9 cellular contexts compared by ENCODE assay signal in genomic region chr3:138694287-138695007, GRCh38.
A peak's percentile ranks its signal among the peaks of the same experiment; 100 is the strongest.
DNase-seq lines count a peak whose midpoint lies in the region; ATAC-seq and TF ChIP-seq lines count a peak whose summit lies in the region.
"Had no signal": no experiment of that assay in that cellular context is flagged by ENCODE, and none has a peak within 500 bp of the region (broad histone marks: within the 10 kb centered on the region; RNA-seq: fewer than 3 reads in every experiment).

No MANE protein-coding gene starts in this region.

- H3K9me3 ChIP-seq in osteoblast (ENCODE audit: low read depth, low read length) (no peaks in the 10 kb centered on the region), prostate gland (no peaks in the 10 kb centered on the region)

- H3K36me3 ChIP-seq in osteoblast (ENCODE audit: insufficient read depth, low read length) (no peaks in the 10 kb centered on the region), prostate gland (no peaks in the 10 kb centered on the region)

- H2AFZ ChIP-seq in osteoblast (ENCODE audit: low read length) = no peak overlapping the region

- H4K20me1 ChIP-seq in osteoblast (ENCODE audit: insufficient read depth, low read length) = no peaks in the 10 kb centered on the region

- H3K4me1 ChIP-seq in osteoblast (ENCODE audit: insufficient read depth, low read length) (peaks cover 35% of the 10 kb centered on the region), prostate gland (replicated peaks) (no peaks in the 10 kb centered on the region)
- H3K4me1 ChIP-seq: left ventricle myocardium inferior had no signal

- no peaks in the 10 kb centered on the region for H3K79me2 ChIP-seq in osteoblast (ENCODE audit: insufficient read depth, low read length)

- H3K4me2 ChIP-seq in osteoblast (ENCODE audit: insufficient read depth, low read length) = peak overlapping the region; percentile 78

- WGBS in prostate gland = 74% methylated on average over 8 of the region's 8 CpGs

- TF ChIP-seq POLR2A in prostate gland (IDR thresholded peaks at IDR 0.05) = no peak

- peak overlapping the region; percentile 80 for H3K27ac ChIP-seq in osteoblast (ENCODE audit: low read depth, low read length)
- H3K27ac ChIP-seq in prostate gland = no peak overlapping the region
- H3K27ac ChIP-seq: left ventricle myocardium inferior had no signal

- peaks cover 3% of the 10 kb centered on the region for H3K36me3 Mint-ChIP-seq in activated T-helper 2 cell treated with anti-CD3 and anti-CD28 coated beads, Interferon-gamma antibody, Interleukin-2, Interleukin-4, amounts not matched to agents 10 μg/mL and 5 μg/mL and 100 μg/mL, durations not matched to agents 14 hours and 24 hours and 36 hours (ENCODE audit: low read depth)

- DNase-seq in DMS79 treated with DMSO at 0.1 percent for 48 hours (lab: John Stamatoyannopoulos, UW) (peak; percentile 25), NCI-H226 (peak; percentile 98), epithelial cell of esophagus (ENCODE audit: low read depth) (peak; percentile 73), osteoblast (ENCODE audit: insufficient read length, low spot score, missing footprints) (peak; percentile 39), prostate gland (ENCODE audit: low spot score) (no peak), ecto neural progenitor cell (ENCODE audit: low spot score) (no peak)
- no peak for DNase-seq in activated T-helper 2 cell treated with anti-CD3 and anti-CD28 coated beads, Interferon-gamma antibody, Interleukin-2, Interleukin-4, amounts not matched to agents 10 μg/mL and 5 μg/mL and 100 μg/mL, durations not matched to agents 14 hours and 24 hours and 36 hours (ENCODE audit: low spot score)
- DNase-seq: left ventricle myocardium inferior had no signal

- no peaks in the 10 kb centered on the region for H3K27me3 ChIP-seq in osteoblast (ENCODE audit: insufficient read depth, low read length)
- H3K27me3 ChIP-seq in prostate gland (replicated peaks; ENCODE audit: insufficient read depth) = no peaks in the 10 kb centered on the region

- TF ChIP-seq CTCF in epithelial cell of esophagus (IDR thresholded peaks at IDR 0.05; ENCODE audit: insufficient read depth, low read depth, low read length, missing control alignments) = no peak
- no peak for TF ChIP-seq CTCF in osteoblast (IDR thresholded peaks at IDR 0.05; ENCODE audit: extremely low read depth, low read depth, low read length)
- no peak for TF ChIP-seq CTCF in prostate gland (IDR thresholded peaks at IDR 0.05)

- H3K27ac Mint-ChIP-seq in activated T-helper 2 cell treated with anti-CD3 and anti-CD28 coated beads, Interferon-gamma antibody, Interleukin-2, Interleukin-4, amounts not matched to agents 10 μg/mL and 5 μg/mL and 100 μg/mL, durations not matched to agents 14 hours and 24 hours and 36 hours = no peak overlapping the region

- H3K4me3 ChIP-seq in epithelial cell of esophagus (ENCODE audit: low read length) (no peak overlapping the region), osteoblast (ENCODE audit: insufficient read depth, low read length) (no peak overlapping the region), prostate gland (no peak overlapping the region)
- H3K4me3 ChIP-seq: left ventricle myocardium inferior had no signal

- no peak for ATAC-seq in GM18868 (IDR thresholded peaks at IDR 0.05; ENCODE audit: unreplicated experiment)

- intact Hi-C loops in prostate gland (cut with DNase I) = loop anchor here (10.0 kb wide), 1 partner anchor 100 kb away; the partner anchor contains the start of gene CEP70
- intact Hi-C loops in activated T-helper 2 cell treated with anti-CD3 and anti-CD28 coated beads, Interferon-gamma antibody, Interleukin-2, Interleukin-4, amounts not matched to agents 10 μg/mL and 5 μg/mL and 100 μg/mL, durations not matched to agents 14 hours and 24 hours and 36 hours (cut with micrococcal nuclease) = loop anchor here (10.0 kb wide), 1 partner anchor 140 kb away; the partner anchor contains the start of gene PIK3CB

- H3K4me3 Mint-ChIP-seq in activated T-helper 2 cell treated with anti-CD3 and anti-CD28 coated beads, Interferon-gamma antibody, Interleukin-2, Interleukin-4, amounts not matched to agents 10 μg/mL and 5 μg/mL and 100 μg/mL, durations not matched to agents 14 hours and 24 hours and 36 hours (ENCODE audit: low read depth) = no peak overlapping the region

- H3K27me3 Mint-ChIP-seq in activated T-helper 2 cell treated with anti-CD3 and anti-CD28 coated beads, Interferon-gamma antibody, Interleukin-2, Interleukin-4, amounts not matched to agents 10 μg/mL and 5 μg/mL and 100 μg/mL, durations not matched to agents 14 hours and 24 hours and 36 hours (ENCODE audit: low read depth) = no peaks in the 10 kb centered on the region

- no peaks in the 10 kb centered on the region for H3K9me3 Mint-ChIP-seq in activated T-helper 2 cell treated with anti-CD3 and anti-CD28 coated beads, Interferon-gamma antibody, Interleukin-2, Interleukin-4, amounts not matched to agents 10 μg/mL and 5 μg/mL and 100 μg/mL, durations not matched to agents 14 hours and 24 hours and 36 hours

- H3K4me1 Mint-ChIP-seq in activated T-helper 2 cell treated with anti-CD3 and anti-CD28 coated beads, Interferon-gamma antibody, Interleukin-2, Interleukin-4, amounts not matched to agents 10 μg/mL and 5 μg/mL and 100 μg/mL, durations not matched to agents 14 hours and 24 hours and 36 hours (ENCODE audit: low read depth) = no peaks in the 10 kb centered on the region

Comparison
In these comparisons a context has a peak if more than half of its experiments do, and no peak if none do; other contexts are left out.
1. DNase-seq: peak in DMS79 treated with DMSO at 0.1 percent for 48 hours (single experiment), NCI-H226 (single experiment), epithelial cell of esophagus (single experiment) and osteoblast (single experiment); none in prostate gland (single experiment), activated T-helper 2 cell treated with anti-CD3 and anti-CD28 coated beads, Interferon-gamma antibody, Interleukin-2, Interleukin-4, amounts not matched to agents 10 μg/mL and 5 μg/mL and 100 μg/mL, durations not matched to agents 14 hours and 24 hours and 36 hours (single experiment) and ecto neural progenitor cell (single experiment).